In genomic region chr1:32063261-32063681, GRCh38 we compare ENCODE assay signal across 8 cellular contexts. TPM values are rescaled to one million over a fixed set of nuclear protein-coding genes. Genes with fewer than 3 reads are reported as not detected.
A peak's percentile ranks its signal among the peaks of the same experiment; 100 is the strongest.
DNase-seq lines count a peak whose midpoint lies in the region; ATAC-seq, FAIRE-seq and TF ChIP-seq lines count a peak whose summit lies in the region.

No MANE protein-coding gene starts in this region.

- in situ Hi-C loops in GM12878 (cut with MboI), result no loop called here

- DNase-seq in BJ (ENCODE audit: low read depth), result no peak
- no peak for DNase-seq in GM18507 (ENCODE audit: extremely low spot score, insufficient read length, low read depth)
- DNase-seq in NCI-H524 treated with DMSO at 0.1 percent for 48 hours (lab: John Stamatoyannopoulos, UW), result peak; percentile 63
- no peak for DNase-seq in GM12878 (ENCODE audit: low read depth, low spot score)
- peak in 2 of 3 donors; percentile 18 to 22 for DNase-seq in immature natural killer cell
- DNase-seq in stimulated activated CD4-positive, alpha-beta T cell treated with anti-CD3 and anti-CD28 coated beads, Interleukin-4, amount 100 ng/mL, for 4 hours, result no peak

- POLR2A ChIA-PET in BJ (lab: Charles Lee) (interaction anchor here (0.6 to 1.3 kb wide), 3 partner anchors 9 to 45 kb away, joined by 3 to 6 read pairs (median 4); no protein-coding TSS in a partner anchor), GM12878 (lab: Charles Lee) (no interaction called here)

- no peaks in the 10 kb centered on the region for H3K79me2 ChIP-seq in GM12878 (ENCODE audit: control insufficient read depth, insufficient read depth, low read length)

- TF ChIP-seq POLR2A in GM12878 (IDR thresholded peaks at IDR 0.05; ENCODE audit: low read depth, low read length), result no peak

- H3K36me3 Mint-ChIP-seq in immature natural killer cell, result peaks cover 0 to 24% (median 4%) of the 10 kb centered on the region in 3 donors

- intact Hi-C loops in GM12878 (cut with micrococcal nuclease; ENCODE audit: unreplicated experiment), result loop anchor here (5.0 to 10.0 kb wide), 4 partner anchors 86 to 398 kb away; partner anchors contain the start of gene SPOCD1

- TF ChIP-seq RAD21 in GM12878 (IDR thresholded peaks at IDR 0.05; ENCODE audit: insufficient read depth, low read depth, low read length), result peak; percentile 76

- no peaks in the 10 kb centered on the region for H3K9me3 ChIP-seq in GM12878 (replicated peaks; ENCODE audit: control insufficient read depth, insufficient read depth, low read length)
- no peaks in the 10 kb centered on the region for H3K9me3 ChIP-seq in stomach smooth muscle (ENCODE audit: control insufficient read depth in 2 of 2, low read length in 2 of 2)

- BruUV-seq in GM12878 (replicated peaks; lab: Mats Ljungman, UMichigan), result no TSS peak

- H3K4me1 Mint-ChIP-seq in immature natural killer cell, result peaks cover 10 to 15% of the 10 kb centered on the region in 2 donors

- peak overlapping the region in 4 of 6 donors; percentile 14 to 70 (median 33) for H3K27ac Mint-ChIP-seq in immature natural killer cell

- WGBS in GM12878 (ENCODE audit: insufficient coverage, insufficient replicate concordance, low lambda C conversion rate, missing lambda C conversion rate), result 33% methylated on average over 1 of the region's 1 CpG

- H3K36me3 ChIP-seq in BJ (ENCODE audit: control insufficient read depth, insufficient read depth, low read length) (peaks cover 4% of the 10 kb centered on the region), GM12878 (ENCODE audit: control insufficient read depth in 2 of 2, insufficient read depth in 2 of 2, low read length in 1 of 2) (peaks cover 13 to 14% of the 10 kb centered on the region in 2 experiments; a peak in 3 of 4 replicates), stomach smooth muscle (ENCODE audit: control insufficient read depth in 2 of 2, insufficient read depth in 2 of 2, low read length in 2 of 2) (peaks cover 25 to 26% of the 10 kb centered on the region in 2 donors)

- peak; percentile 59 for TF ChIP-seq CTCF in BJ (IDR thresholded peaks at IDR 0.05; ENCODE audit: insufficient read depth, low read depth, low read length)
- TF ChIP-seq CTCF in GM12878 (IDR thresholded peaks at IDR 0.05 in 2 of 3, conservative IDR thresholded peaks at IDR 0.05 in 1 of 3; ENCODE audit: control insufficient read depth in 2 of 3, extremely low read depth in 1 of 3, insufficient read depth in 1 of 3, low read depth in 3 of 3, low read length in 3 of 3), result peak; percentile 50 to 71 (median 63); a peak in 5 of 6 replicates

- ATAC-seq in GM12878 (peak; percentile 80), HG02798 (IDR thresholded peaks at IDR 0.05; ENCODE audit: poor library complexity, unreplicated experiment) (no peak)

- no peak overlapping the region for H3K4me2 ChIP-seq in GM12878 (ENCODE audit: control insufficient read depth, insufficient read depth)

- H3K9ac ChIP-seq in GM12878 (ENCODE audit: control insufficient read depth, insufficient read depth, low read length), result no peak overlapping the region
- no peak overlapping the region for H3K9ac ChIP-seq in stomach smooth muscle (ENCODE audit: low read length in 2 of 2)

- RAD21 ChIA-PET in GM12878 (lab: Charles Lee; ENCODE audit: unreplicated experiment), result interaction anchor here (0.7 to 2.6 kb wide), 17 partner anchors 9 to 274 kb away, joined by 3 to 15 read pairs (median 4); partner anchors contain the start of gene TMEM39B

- no peaks in the 10 kb centered on the region for H3K9me3 Mint-ChIP-seq in immature natural killer cell

- peak; percentile 24 for FAIRE-seq in GM18507 (lab: Jason Lieb, UNC)
- FAIRE-seq in GM12878 (lab: Jason Lieb, UNC), result peak; percentile 79

- H3K4me3 Mint-ChIP-seq in immature natural killer cell, result no peak overlapping the region

- no peak overlapping the region for H2AFZ ChIP-seq in GM12878 (ENCODE audit: control insufficient read depth, low read depth, low read length)

- H3K4me1 ChIP-seq in GM12878 (ENCODE audit: control insufficient read depth, insufficient read depth, low read length) (peaks cover 4% of the 10 kb centered on the region), stomach smooth muscle (ENCODE audit: control insufficient read depth, insufficient read depth, low read length) (peaks cover 19% of the 10 kb centered on the region)

- 0 out of 2 replicates have a peak, but pooled peaks cover 3% of the 10 kb centered on the region for H4K20me1 ChIP-seq in GM12878 (ENCODE audit: control insufficient read depth, insufficient read depth)

- H3K4me3 ChIP-seq in BJ (ENCODE audit: low read depth, low read length) (no peak overlapping the region), GM12878 (no peak overlapping the region), stomach smooth muscle (ENCODE audit: low read length in 2 of 2) (no peak overlapping the region)

- no peak for TF ChIP-seq EP300 in GM12878 (IDR thresholded peaks at IDR 0.05; ENCODE audit: borderline replicate concordance in 1 of 2, control insufficient read depth in 1 of 2, low read depth in 2 of 2, low read length in 2 of 2)

- SMC1A ChIA-PET in GM12878 (lab: Charles Lee; ENCODE audit: uncharacterized antibody, unreplicated experiment), result interaction anchor here (0.8 to 3.3 kb wide), 21 partner anchors 9 to 398 kb away, joined by 3 to 20 read pairs (median 3); partner anchors contain the start of genes SPOCD1 and TMEM39B

- H3K27ac ChIP-seq in GM12878 (ENCODE audit: control insufficient read depth, insufficient read depth), result no peak overlapping the region
- peak overlapping the region; percentile 41 for H3K27ac ChIP-seq in stomach smooth muscle (ENCODE audit: low read length)

- H3K27me3 Mint-ChIP-seq in immature natural killer cell (ENCODE audit: low read depth in 3 of 3), result peaks cover 0 to 7% (median 0%) of the 10 kb centered on the region in 3 donors

- H3K27me3 ChIP-seq in BJ (ENCODE audit: control insufficient read depth, insufficient read depth, low read length), result no peaks in the 10 kb centered on the region
- H3K27me3 ChIP-seq in GM12878 (replicated peaks in 1 of 2; ENCODE audit: control insufficient read depth in 2 of 2, insufficient read depth in 2 of 2, low read length in 1 of 2), result no peaks in the 10 kb centered on the region
- H3K27me3 ChIP-seq in stomach smooth muscle (ENCODE audit: control insufficient read depth in 1 of 2, insufficient read depth in 2 of 2, low read length in 2 of 2), result no peaks in the 10 kb centered on the region

- CTCF ChIA-PET in BJ (lab: Yijun Ruan, JAX) (interaction anchor here (0.6 to 2.3 kb wide), 21 partner anchors 9 to 411 kb away, joined by 3 to 17 read pairs (median 4); partner anchors contain the start of genes ADGRB2 and TMEM39B), GM12878 (lab: Yijun Ruan, JAX) (interaction anchor here (0.6 to 3.9 kb wide), 33 partner anchors 10 to 397 kb away, joined by 3 to 37 read pairs (median 4); partner anchors contain the start of genes KHDRBS1, KPNA6 and TMEM39B)

RNA-seq across cellular contexts. Expression of gene TMEM39B, which starts 9.5 kb away (rescaled TPM):
- polyA plus RNA-seq in BJ (2011; rRNA removed) (19.3 and 31.1 TPM in 2 replicates), GM12878 (2011; rRNA removed) (4.4 and 14.3 TPM in 2 replicates), GM12878 (2014; fragmentation: Illumina TruSeq; extraction: Trizol) (5.7 and 11.7 TPM in 2 replicates), GM12878 (2014; fragmentation: Nextera tagmentation; extraction: Ambion mirVana) (1 to 10 TPM; 2.3 to 3.4 TPM), GM12878 (2014; rRNA removed) (13.0 and 18.9 TPM in 2 replicates), GM12878 (2016; fragmentation: Nextera tagmentation; extraction: Ambion mirVana) (10 to 100 TPM; 25.1 to 27.2 TPM), immature natural killer cell (1 to 10 TPM in 2 of 3 donors, under 1 TPM in 1; 0.94 to 2.3 (median 2.0) TPM)
- 20.7 and 39.8 TPM in 2 replicates for polyA minus RNA-seq in BJ (2011; rRNA and poly(A)+ RNA removed)
- total RNA-seq in GM12878 (2013; cell fraction: nucleolus; rRNA removed), result 12.3 and 16.0 TPM in 2 replicates
- total RNA-seq in GM12878 (2014; rRNA removed) (5.4 and 6.8 TPM in 2 replicates), GM12878 (2014; rRNA removed; fragmentation: Illumina TruSeq; extraction: Trizol) (6.0 and 6.3 TPM in 2 replicates), GM12878 (2021) (24.3 TPM in 2 replicates)
- polyA plus RNA-seq in GM12878 (2011; ENCODE audit: low read depth), result 9.7 TPM
- polyA plus RNA-seq in GM12878 (2011; cell fraction: cytosol; rRNA removed), result 31.1 and 32.2 TPM in 2 replicates
- 23.5 and 25.2 TPM in 2 replicates for polyA plus RNA-seq in GM12878 (2011; cell fraction: nucleus; rRNA removed)
- 17.9 and 21.4 TPM in 2 replicates for polyA plus RNA-seq in GM12878 (2012)
- 18.7 and 25.6 TPM in 2 replicates for polyA minus RNA-seq in GM12878 (2011; rRNA and poly(A)+ RNA removed)
- 8.3 and 13.0 TPM in 2 replicates for polyA minus RNA-seq in GM12878 (2011; cell fraction: cytosol; rRNA and poly(A)+ RNA removed)
- 5.0 and 8.5 TPM in 2 replicates for polyA minus RNA-seq in GM12878 (2011; cell fraction: nucleus; rRNA and poly(A)+ RNA removed)

RNA-seq across cellular contexts. Expression of gene KPNA6, which starts 44.6 kb away (rescaled TPM):
- polyA plus RNA-seq in BJ (2011; rRNA removed), result 26.6 and 29.8 TPM in 2 replicates
- polyA minus RNA-seq in BJ (2011; rRNA and poly(A)+ RNA removed), result 41.3 and 45.8 TPM in 2 replicates
- total RNA-seq in GM12878 (2013; cell fraction: nucleolus; rRNA removed), result 27.3 and 28.9 TPM in 2 replicates
- 25.8 and 31.1 TPM in 2 replicates for total RNA-seq in GM12878 (2014; rRNA removed)
- total RNA-seq in GM12878 (2014; rRNA removed; fragmentation: Illumina TruSeq; extraction: Trizol), result 34.5 and 34.9 TPM in 2 replicates
- 51.1 and 55.6 TPM in 2 replicates for total RNA-seq in GM12878 (2021)
- 10.6 TPM for polyA plus RNA-seq in GM12878 (2011; ENCODE audit: low read depth)
- 25.1 and 28.9 TPM in 2 replicates for polyA plus RNA-seq in GM12878 (2011; rRNA removed)
- 18.9 and 21.8 TPM in 2 replicates for polyA plus RNA-seq in GM12878 (2011; cell fraction: cytosol; rRNA removed)
- 7.5 and 11.6 TPM in 2 replicates for polyA plus RNA-seq in GM12878 (2011; cell fraction: nucleus; rRNA removed)
- polyA plus RNA-seq in GM12878 (2012), result 12.7 and 13.4 TPM in 2 replicates
- 24.6 and 25.5 TPM in 2 replicates for polyA plus RNA-seq in GM12878 (2014; fragmentation: Illumina TruSeq; extraction: Trizol)
- 10 to 100 TPM; 11.1 to 25.5 TPM for polyA plus RNA-seq in GM12878 (2014; fragmentation: Nextera tagmentation; extraction: Ambion mirVana)
- polyA plus RNA-seq in GM12878 (2014; rRNA removed), result 23.1 and 26.0 TPM in 2 replicates
- polyA plus RNA-seq in GM12878 (2016; fragmentation: Nextera tagmentation; extraction: Ambion mirVana), result 10 to 100 TPM; 28.5 to 35.2 TPM
- polyA minus RNA-seq in GM12878 (2011; rRNA and poly(A)+ RNA removed), result 29.7 and 34.2 TPM in 2 replicates
- 14.3 and 16.5 TPM in 2 replicates for polyA minus RNA-seq in GM12878 (2011; cell fraction: cytosol; rRNA and poly(A)+ RNA removed)
- 5.2 and 6.4 TPM in 2 replicates for polyA minus RNA-seq in GM12878 (2011; cell fraction: nucleus; rRNA and poly(A)+ RNA removed)
- 10 to 100 TPM; 20.7 to 36.8 (median 21.2) TPM for polyA plus RNA-seq in immature natural killer cell

RNA-seq across cellular contexts. Expression of gene KHDRBS1, which starts 49.6 kb away (rescaled TPM):
- polyA plus RNA-seq in BJ (2011; rRNA removed) (24.1 and 27.5 TPM in 2 replicates), GM12878 (2011; rRNA removed) (55.8 and 75.1 TPM in 2 replicates), GM12878 (2014; fragmentation: Illumina TruSeq; extraction: Trizol) (163 and 170 TPM in 2 replicates), GM12878 (2014; fragmentation: Nextera tagmentation; extraction: Ambion mirVana) (10 to 100 TPM; 42.5 to 97.6 TPM), GM12878 (2014; rRNA removed) (90.0 and 97.9 TPM in 2 replicates), GM12878 (2016; fragmentation: Nextera tagmentation; extraction: Ambion mirVana) (100 to 1,000 TPM; 142 to 157 TPM), immature natural killer cell (100 to 1,000 TPM in 1 of 3 donors, 10 to 100 TPM in 2; 74.0 to 121 (median 86.1) TPM)
- polyA minus RNA-seq in BJ (2011; rRNA and poly(A)+ RNA removed), result 23.0 and 36.3 TPM in 2 replicates
- 64.4 and 68.6 TPM in 2 replicates for total RNA-seq in GM12878 (2013; cell fraction: nucleolus; rRNA removed)
- total RNA-seq in GM12878 (2014; rRNA removed) (70.5 and 82.1 TPM in 2 replicates), GM12878 (2014; rRNA removed; fragmentation: Illumina TruSeq; extraction: Trizol) (94.4 and 96.7 TPM in 2 replicates), GM12878 (2021) (197 and 204 TPM in 2 replicates)
- 86.5 TPM for polyA plus RNA-seq in GM12878 (2011; ENCODE audit: low read depth)
- 45.5 and 56.2 TPM in 2 replicates for polyA plus RNA-seq in GM12878 (2011; cell fraction: cytosol; rRNA removed)
- polyA plus RNA-seq in GM12878 (2011; cell fraction: nucleus; rRNA removed), result 47.1 and 71.8 TPM in 2 replicates
- 125 and 131 TPM in 2 replicates for polyA plus RNA-seq in GM12878 (2012)
- 29.4 and 34.5 TPM in 2 replicates for polyA minus RNA-seq in GM12878 (2011; rRNA and poly(A)+ RNA removed)
- 36.6 and 38.2 TPM in 2 replicates for polyA minus RNA-seq in GM12878 (2011; cell fraction: cytosol; rRNA and poly(A)+ RNA removed)
- polyA minus RNA-seq in GM12878 (2011; cell fraction: nucleus; rRNA and poly(A)+ RNA removed), result 16.7 and 34.1 TPM in 2 replicates

Comparison
In these comparisons a context has a peak if more than half of its experiments do, and no peak if none do; other contexts are left out.
1. DNase-seq: peak in NCI-H524 treated with DMSO at 0.1 percent for 48 hours (single experiment) and immature natural killer cell (2 of 3); none in BJ (single experiment), GM18507 (single experiment), GM12878 (single experiment) and stimulated activated CD4-positive, alpha-beta T cell treated with anti-CD3 and anti-CD28 coated beads, Interleukin-4, amount 100 ng/mL, for 4 hours (0 of 2).